Comparison of ENCODE assay signal across 11 cellular contexts in the genomic region with DNA sequence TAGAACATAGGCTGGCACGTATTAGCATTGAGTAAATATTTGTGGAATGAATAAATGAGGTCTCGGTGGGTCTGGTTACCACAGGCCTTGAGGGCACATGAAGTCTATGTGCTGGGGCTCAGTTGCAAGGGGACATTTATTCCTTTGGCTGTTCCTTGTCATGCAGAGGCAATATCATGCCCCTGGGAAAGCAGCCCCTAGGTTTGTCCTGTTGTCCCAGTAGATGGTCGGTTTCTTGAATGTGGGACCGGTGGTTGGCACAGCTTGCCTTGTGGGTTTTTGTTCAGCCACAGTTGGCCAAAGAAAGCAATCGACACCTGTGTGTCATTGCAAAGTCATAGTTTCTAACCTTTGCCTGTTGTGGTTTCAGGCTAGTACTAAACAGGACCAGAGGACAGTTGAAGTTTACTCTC. TPM values are rescaled to one million over a fixed set of nuclear protein-coding genes. Genes with fewer than 3 reads are reported as not detected.
A peak's percentile ranks its signal among the peaks of the same experiment; 100 is the strongest.
DNase-seq lines count a peak whose midpoint lies in the region; ATAC-seq and TF ChIP-seq lines count a peak whose summit lies in the region.
"Had no signal": no experiment of that assay in that cellular context is flagged by ENCODE, and none has a peak within 500 bp of the region (broad histone marks: within the 10 kb centered on the region; RNA-seq: fewer than 3 reads in every experiment).

No MANE protein-coding gene starts in this region.

- no peak overlapping the region for H3K14ac ChIP-seq in neuronal stem cell (ENCODE audit: low read length)

- H3K27ac Mint-ChIP-seq in T-cell = peak overlapping the region in 1 of 2 donors; percentile 44

- CTCF ChIA-PET in T-cell (lab: Charles Lee) = interaction anchor here in 1 of 2 donors (1.2 kb wide), 1 partner anchor 63 kb away, joined by 4 read pairs; no protein-coding TSS in a partner anchor

- H3K23ac ChIP-seq in neuronal stem cell (ENCODE audit: low read depth, low read length, poor library complexity) = no peak overlapping the region

- H3K27me3 ChIP-seq in esophagus muscularis mucosa (no peaks in the 10 kb centered on the region), neuronal stem cell (ENCODE audit: control insufficient read depth in 3 of 3, insufficient read depth in 3 of 3, low read depth in 1 of 3, low read length in 3 of 3) (peaks cover 0 to 1% (median 0%) of the 10 kb centered on the region in 3 experiments)

- H3K4me3 Mint-ChIP-seq in T-cell = no peak overlapping the region
- H3K4me3 Mint-ChIP-seq: activated naive CD4-positive, alpha-beta T cell treated with anti-CD3 and anti-CD28 coated beads, Interleukin-2, amount 10 ng/mL, durations not matched to agents 7 days and 5 days; natural killer cell had no signal

- no peaks in the 10 kb centered on the region for H3K79me1 ChIP-seq in neuronal stem cell (ENCODE audit: low read depth, low read length)

- no peak overlapping the region for H3K27ac ChIP-seq in esophagus muscularis mucosa (replicated peaks in 1 of 4)
- H3K27ac ChIP-seq in neuronal stem cell (replicated peaks; ENCODE audit: low read length) = no peak overlapping the region
- H3K27ac ChIP-seq: SK-N-MC had no signal

- no peaks in the 10 kb centered on the region for H3K9me3 ChIP-seq in esophagus muscularis mucosa
- H3K9me3 ChIP-seq in neuronal stem cell (replicated peaks in 1 of 2; ENCODE audit: control insufficient read depth in 2 of 2, insufficient read depth in 1 of 2, low read depth in 1 of 2, low read length in 2 of 2) = peaks cover 0 to 2% of the 10 kb centered on the region in 2 donors

- H3K4me1 Mint-ChIP-seq in T-cell = peaks cover 63 to 65% (median 64%) of the 10 kb centered on the region in 3 donors

- H3K9ac ChIP-seq in neuronal stem cell (ENCODE audit: low read depth, low read length, poor library complexity) = no peak overlapping the region

- no peak overlapping the region for H3K4me3 ChIP-seq in esophagus muscularis mucosa
- H3K4me3 ChIP-seq in neuronal stem cell (ENCODE audit: low read length in 2 of 2) = no peak overlapping the region
- H3K4me3 ChIP-seq: SK-N-MC had no signal

- no peak overlapping the region for H2BK15ac ChIP-seq in neuronal stem cell (ENCODE audit: low read length)

- no peaks in the 10 kb centered on the region for H3K4me1 ChIP-seq in esophagus muscularis mucosa
- H3K4me1 ChIP-seq in neuronal stem cell (ENCODE audit: control insufficient read depth in 2 of 2, insufficient read depth in 1 of 2, low read depth in 1 of 2, low read length in 2 of 2) = peaks cover 0 to 1% of the 10 kb centered on the region in 2 donors

- ATAC-seq in GM18909 (IDR thresholded peaks at IDR 0.05; ENCODE audit: poor library complexity, unreplicated experiment) (peak; percentile 87), GM21737 (IDR thresholded peaks at IDR 0.05; ENCODE audit: unreplicated experiment) (peak; percentile 66), HG03520 (IDR thresholded peaks at IDR 0.05; ENCODE audit: unreplicated experiment) (peak; percentile 82), T-cell (replicated peaks in 1 of 4) (no peak)

- intact Hi-C loops in esophagus muscularis mucosa (cut with DNase I) = no loop called here

- no peak for TF ChIP-seq POLR2A in esophagus muscularis mucosa (IDR thresholded peaks at IDR 0.05; ENCODE audit: low read depth)

- no peak overlapping the region for H2BK120ac ChIP-seq in neuronal stem cell (ENCODE audit: low read depth, low read length)

- no peak overlapping the region for H2BK12ac ChIP-seq in neuronal stem cell (ENCODE audit: low read length)

- H3K9me3 Mint-ChIP-seq in T-cell = no peaks in the 10 kb centered on the region
- H3K9me3 Mint-ChIP-seq: activated naive CD4-positive, alpha-beta T cell treated with anti-CD3 and anti-CD28 coated beads, Interleukin-2, amount 10 ng/mL, durations not matched to agents 7 days and 5 days; natural killer cell had no signal

- H2AFZ ChIP-seq in neuronal stem cell (ENCODE audit: low read length) = no peak overlapping the region

- TF ChIP-seq EP300 in esophagus muscularis mucosa (IDR thresholded peaks at IDR 0.05) = no peak

- no peaks in the 10 kb centered on the region for H3K27me3 Mint-ChIP-seq in T-cell
- H3K27me3 Mint-ChIP-seq: activated naive CD4-positive, alpha-beta T cell treated with anti-CD3 and anti-CD28 coated beads, Interleukin-2, amount 10 ng/mL, durations not matched to agents 7 days and 5 days had no signal

- H3K36me3 Mint-ChIP-seq in T-cell = peaks cover 61% of the 10 kb centered on the region
- H3K36me3 Mint-ChIP-seq: natural killer cell had no signal

- no peak overlapping the region for H2AK5ac ChIP-seq in neuronal stem cell (ENCODE audit: low read depth, low read length)

- no peak for TF ChIP-seq CTCF in esophagus muscularis mucosa (IDR thresholded peaks at IDR 0.05)

- H4K8ac ChIP-seq in neuronal stem cell (ENCODE audit: low read depth, low read length) = no peak overlapping the region

- no peak overlapping the region for H4K91ac ChIP-seq in neuronal stem cell (ENCODE audit: low read depth, low read length, poor library complexity)

- no peak overlapping the region for H3K4me2 ChIP-seq in neuronal stem cell (ENCODE audit: insufficient read depth, low read length, poor library complexity, severe bottlenecking)

- H3K36me3 ChIP-seq in esophagus muscularis mucosa = peaks cover 0 to 14% (median 7%) of the 10 kb centered on the region in 4 donors
- H3K36me3 ChIP-seq in neuronal stem cell (replicated peaks in 1 of 2; ENCODE audit: control insufficient read depth in 2 of 2, insufficient read depth in 2 of 2, low read length in 2 of 2) = peaks cover 0 to 17% of the 10 kb centered on the region in 2 donors

- H3K18ac ChIP-seq in neuronal stem cell (ENCODE audit: low read length) = no peak overlapping the region

- peak; percentile 31 for DNase-seq in esophagus muscularis mucosa (ENCODE audit: extremely low spot score)
- no peak for DNase-seq in AG08396 (ENCODE audit: low spot score)
- no peak for DNase-seq in T-cell
- no peak for DNase-seq in neuronal stem cell (ENCODE audit: low spot score)
- DNase-seq in midbrain (lab: John Stamatoyannopoulos, UW) = no peak
- DNase-seq: activated naive CD4-positive, alpha-beta T cell treated with anti-CD3 and anti-CD28 coated beads, Interleukin-2, amount 10 ng/mL, durations not matched to agents 7 days and 5 days; natural killer cell had no signal

- H2BK5ac ChIP-seq in neuronal stem cell (ENCODE audit: low read length) = no peak overlapping the region

- POLR2A ChIA-PET in T-cell (lab: Charles Lee) = interaction anchor here in 1 of 2 donors (1.1 kb wide), 1 partner anchor 8 kb away, joined by 3 read pairs; no protein-coding TSS in a partner anchor

- no peak overlapping the region for H3K4ac ChIP-seq in neuronal stem cell (ENCODE audit: low read length)

- WGBS in esophagus muscularis mucosa = 93% methylated on average over 5 of the region's 5 CpGs
- WGBS in neuronal stem cell (ENCODE audit: extremely low coverage in 2 of 2, insufficient read length in 2 of 2, insufficient replicate concordance in 1 of 2), 2 donors = no CpG with 5 or more reads among the region's 5 CpGs

RNA-seq across cellular contexts. Expression of a gene that starts 24.7 kb away (rescaled TPM):
- total RNA-seq in esophagus muscularis mucosa = 10 to 100 TPM; 11.9 to 32.1 (median 22.3) TPM
- total RNA-seq in T-cell = 100 to 1,000 TPM in 3 of 5 donors, 10 to 100 TPM in 2; 69.9 to 152 (median 100) TPM
- not detected for polyA plus RNA-seq in neuronal stem cell (2013, experiment 1 of 2)
- not detected for polyA plus RNA-seq in neuronal stem cell (2013, experiment 2 of 2)

Comparison
In these comparisons a context has a peak if more than half of its experiments do, and no peak if none do; other contexts are left out.
1. ATAC-seq: peak in GM18909 (single experiment), GM21737 (single experiment) and HG03520 (single experiment); none in T-cell (0 of 4).